Comparison of ENCODE assay signal across 19 cellular contexts in the genomic region with DNA sequence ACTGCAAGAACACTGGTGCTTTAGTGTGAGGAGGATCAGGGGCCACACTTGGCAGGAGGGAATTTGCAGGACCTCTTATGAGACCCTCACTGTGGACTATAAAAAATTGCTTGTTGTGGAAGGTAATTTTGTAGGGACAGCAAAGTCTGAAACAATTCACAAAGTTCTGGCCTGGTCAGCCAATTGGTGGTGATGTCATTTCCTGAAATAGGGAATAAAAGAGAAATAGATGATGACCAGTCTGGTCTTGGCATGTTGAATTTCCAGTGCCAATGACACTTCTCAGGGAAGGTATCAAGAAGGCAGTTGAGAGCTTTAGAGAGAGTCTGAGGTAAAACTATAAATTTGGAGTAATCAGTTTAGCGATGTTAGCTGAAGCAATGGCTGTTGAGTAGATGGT.
A peak's percentile ranks its signal among the peaks of the same experiment; 100 is the strongest.
DNase-seq lines count a peak whose midpoint lies in the region; ATAC-seq, FAIRE-seq and TF ChIP-seq lines count a peak whose summit lies in the region.
"Had no signal": no experiment of that assay in that cellular context is flagged by ENCODE, and none has a peak within 500 bp of the region (broad histone marks: within the 10 kb centered on the region; RNA-seq: fewer than 3 reads in every experiment).

No MANE protein-coding gene starts in this region.

- H3K79me2 ChIP-seq in HepG2 (ENCODE audit: insufficient read depth, low read length) = no peaks in the 10 kb centered on the region

- TF ChIP-seq RAD21 in HepG2 (CRISPR knock-in tag; IDR thresholded peaks at IDR 0.05) = no peak

- TF ChIP-seq EP300 in HepG2 (IDR thresholded peaks at IDR 0.05; ENCODE audit: low read depth in 2 of 2, low read length in 2 of 2) (no peak), HepG2 (CRISPR knock-in tag; IDR thresholded peaks at IDR 0.05; ENCODE audit: borderline replicate concordance) (no peak)

- POLR2A ChIA-PET in HepG2 (lab: Yijun Ruan, JAX) = no interaction called here

- H3K9ac ChIP-seq in HepG2 (ENCODE audit: insufficient read depth, low read depth, low read length) = no peak overlapping the region

- DNase-seq in HepG2 (ENCODE audit: low spot score) (no peak), right lobe of liver (no peak), M059J (ENCODE audit: low read depth) (peak; percentile 34), fibroblast of the aortic adventitia (ENCODE audit: low read depth) (peak; percentile 41), GM12891 (ENCODE audit: insufficient read length, low spot score) (no peak)
- DNase-seq: DMS79, H7, Karpas-422, NCI-H1694, NCI-H2081, NCI-H2171, NCI-H345, NCI-H524 treated with DMSO at 0.1 percent for 48 hours, NCI-H82, Peyer's patch, SJCRH30 had no signal

- no peaks in the 10 kb centered on the region for H3K36me3 ChIP-seq in HepG2 (replicated peaks in 1 of 2; ENCODE audit: control insufficient read depth in 1 of 2, insufficient read depth in 2 of 2, low read length in 2 of 2)
- H3K36me3 ChIP-seq in right lobe of liver = no peaks in the 10 kb centered on the region
- H3K36me3 ChIP-seq: Peyer's patch, SJCRH30 had no signal

- H3K27ac ChIP-seq in HepG2 (ENCODE audit: extremely low read length, insufficient read depth, low read length) (no peak overlapping the region), right lobe of liver (no peak overlapping the region)
- H3K27ac ChIP-seq: Peyer's patch, SJCRH30 had no signal

- H3K4me2 ChIP-seq in HepG2 (ENCODE audit: low read depth, low read length) = no peak overlapping the region

- intact Hi-C loops in HepG2 (cut with micrococcal nuclease; ENCODE audit: unreplicated experiment) (no loop called here), right lobe of liver (cut with DNase I) (no loop called here)

- TF ChIP-seq POLR2A in HepG2 (IDR thresholded peaks at IDR 0.05; ENCODE audit: insufficient read depth in 1 of 2, low read depth in 2 of 2, low read length in 2 of 2) (no peak), right lobe of liver (IDR thresholded peaks at IDR 0.05) (no peak), GM12891 (IDR thresholded peaks at IDR 0.05; ENCODE audit: low read depth, low read length) (no peak)

- 43% methylated on average over 1 of the region's 1 CpG for WGBS in HepG2 (ENCODE audit: low lambda C conversion rate)
- 90% methylated on average over 1 of the region's 1 CpG for WGBS in right lobe of liver (ENCODE audit: insufficient coverage, low coverage, low lambda C conversion rate, missing lambda C conversion rate)

- H3K9me3 ChIP-seq in HepG2 (ENCODE audit: low read length) (no peaks in the 10 kb centered on the region), right lobe of liver (no peaks in the 10 kb centered on the region)
- H3K9me3 ChIP-seq: Peyer's patch, SJCRH30 had no signal

- FAIRE-seq in HepG2 (lab: Jason Lieb, UNC) (no peak), GM12891 (lab: Jason Lieb, UNC) (no peak)
- FAIRE-seq: D721Med had no signal

- CTCF ChIA-PET in HepG2 (lab: Yijun Ruan, JAX; ENCODE audit: low intra/inter-chr PET ratio, low total read pairs) = no interaction called here

- H3K4me3 ChIP-seq in HepG2 (replicated peaks in 1 of 3; ENCODE audit: insufficient read depth in 1 of 3, low read depth in 2 of 3, low read length in 3 of 3) (no peak overlapping the region), right lobe of liver (no peak overlapping the region), fibroblast of the aortic adventitia (ENCODE audit: low read depth, low read length) (no peak overlapping the region)
- H3K4me3 ChIP-seq: Peyer's patch, SJCRH30 had no signal

- no peaks in the 10 kb centered on the region for H4K20me1 ChIP-seq in HepG2 (ENCODE audit: insufficient read depth, low read length)

- TF ChIP-seq CTCF in HepG2 (CRISPR knock-in tag; IDR thresholded peaks at IDR 0.05) (no peak), right lobe of liver (IDR thresholded peaks at IDR 0.05) (no peak), fibroblast of the aortic adventitia (IDR thresholded peaks at IDR 0.05; ENCODE audit: insufficient read depth, low read length) (no peak)

- no TSS peak for BruUV-seq in HepG2 (replicated peaks; lab: Mats Ljungman, UMichigan)

- H3K27me3 ChIP-seq in HepG2 (ENCODE audit: control insufficient read depth in 1 of 2, insufficient read depth in 2 of 2, low read length in 2 of 2) (no peaks in the 10 kb centered on the region), right lobe of liver (no peaks in the 10 kb centered on the region)
- H3K27me3 ChIP-seq: Peyer's patch, SJCRH30 had no signal

- H3K4me1 ChIP-seq in HepG2 (ENCODE audit: insufficient read depth, low read length) (no peaks in the 10 kb centered on the region), right lobe of liver (no peaks in the 10 kb centered on the region)
- H3K4me1 ChIP-seq: Peyer's patch, SJCRH30 had no signal

- in situ Hi-C loops in HepG2 (cut with HindIII; ENCODE audit: extremely low pct_ligation_motif_present, low pct_unique_long_range_greater_than_20kb) = no loop called here

- ATAC-seq in HepG2 (no peak), right lobe of liver (no peak), GM21423 (IDR thresholded peaks at IDR 0.05; ENCODE audit: unreplicated experiment) (no peak), GM19035 (IDR thresholded peaks at IDR 0.05; ENCODE audit: unreplicated experiment) (no peak)

- no peak overlapping the region for H2AFZ ChIP-seq in HepG2 (ENCODE audit: low read length)

TF ChIP-seq in HepG2, 621 proteins besides CTCF, POLR2A, EP300 and RAD21:
- TF ChIP-seq ATF7 (IDR thresholded peaks at IDR 0.05) (peak; percentile 46), ATF7 (CRISPR knock-in tag; IDR thresholded peaks at IDR 0.05) (no peak), ELF3 (CRISPR knock-in tag; IDR thresholded peaks at IDR 0.05) (no peak)
TF ChIP-seq in HepG2: peak in this region for 1.

TF ChIP-seq in GM12891, 5 proteins besides CTCF, POLR2A, EP300 and RAD21:
- TF ChIP-seq TAF1 (IDR thresholded peaks at IDR 0.05; ENCODE audit: low read depth, low read length) = no peak
- TF ChIP-seq SPI1 (IDR thresholded peaks at IDR 0.05; ENCODE audit: low read depth, low read length) = no peak
- no peak for TF ChIP-seq POU2F2 (IDR thresholded peaks at IDR 0.05; ENCODE audit: low read depth, low read length)
- TF ChIP-seq PAX5 (IDR thresholded peaks at IDR 0.05; ENCODE audit: insufficient read depth, low read length, severe bottlenecking) = no peak
- TF ChIP-seq POLR2AphosphoS5 (IDR thresholded peaks at IDR 0.05; ENCODE audit: low read depth, low read length) = no peak

Comparison
In these comparisons a context has a peak if more than half of its experiments do, and no peak if none do; other contexts are left out.
1. DNase-seq: peak in M059J (single experiment) and fibroblast of the aortic adventitia (single experiment); none in HepG2 (single experiment), right lobe of liver (0 of 3) and GM12891 (single experiment).